In genomic region chr15:39125904-39126303, GRCh38 we compare ENCODE assay signal across 8 cellular contexts.
A peak's percentile ranks its signal among the peaks of the same experiment; 100 is the strongest.
DNase-seq lines count a peak whose midpoint lies in the region; FAIRE-seq and TF ChIP-seq lines count a peak whose summit lies in the region.

No MANE protein-coding gene starts in this region.

- peaks cover under 1% of the 10 kb centered on the region for H3K9me3 Mint-ChIP-seq in Calu3 (ENCODE audit: low read depth, unreplicated experiment)

- TF ChIP-seq CTCF in Calu3 (IDR thresholded peaks at IDR 0.05; ENCODE audit: unreplicated experiment) (peak; percentile 21), OCI-LY7 (conservative IDR thresholded peaks at IDR 0.05; ENCODE audit: low read length) (peak; percentile 77)

- H3K36me3 Mint-ChIP-seq in Calu3 (ENCODE audit: insufficient read depth, unreplicated experiment): no peaks in the 10 kb centered on the region

- peak; percentile 60 for FAIRE-seq in GM19239 (lab: Jason Lieb, UNC)

- no peaks in the 10 kb centered on the region for H3K79me2 ChIP-seq in OCI-LY7 (ENCODE audit: insufficient read depth, low read depth, low read length)

- H3K4me3 Mint-ChIP-seq in Calu3 (ENCODE audit: low read depth, unreplicated experiment): no peak overlapping the region

- no peak overlapping the region for H2AFZ ChIP-seq in OCI-LY7 (ENCODE audit: low read length)

- DNase-seq in Calu3: peak; percentile 42
- DNase-seq in GM19239 (ENCODE audit: insufficient read length, low spot score): peak; percentile 36
- DNase-seq in OCI-LY7 (ENCODE audit: low spot score): peak; percentile 31
- peak; percentile 6 for DNase-seq in central memory CD4-positive, alpha-beta T cell
- peak; percentile 64 for DNase-seq in myocyte (ENCODE audit: low read depth)
- no peak for DNase-seq in GM03348 (ENCODE audit: low spot score)
- no peak for DNase-seq in ureter (ENCODE audit: low spot score)
- no peak for DNase-seq in GOT3 (lab: John Stamatoyannopoulos, UW)

- no peaks in the 10 kb centered on the region for H3K9me3 ChIP-seq in OCI-LY7 (ENCODE audit: low read length)

- H3K9me2 ChIP-seq in OCI-LY7 (ENCODE audit: insufficient read depth, low read length): no peaks in the 10 kb centered on the region

- no peak overlapping the region for H3K27ac Mint-ChIP-seq in Calu3 (ENCODE audit: unreplicated experiment)

- no peak overlapping the region for H3K4me2 ChIP-seq in OCI-LY7 (ENCODE audit: low read length)

- no peaks in the 10 kb centered on the region for H3K36me3 ChIP-seq in OCI-LY7 (ENCODE audit: insufficient read depth, low read length)

- H3K4me1 ChIP-seq in OCI-LY7 (ENCODE audit: insufficient read depth, low read length, poor library complexity, severe bottlenecking): no peaks in the 10 kb centered on the region

- intact Hi-C loops in Calu3 (cut with micrococcal nuclease; ENCODE audit: unreplicated experiment) (loop anchor here (5.0 kb wide), 1 partner anchor 456 kb away; the partner anchor contains the start of gene THBS1), OCI-LY7 (cut with micrococcal nuclease; ENCODE audit: unreplicated experiment) (loop anchor here (10.0 kb wide), 1 partner anchor 59 kb away; no protein-coding TSS in a partner anchor)

- H3K4me3 ChIP-seq in OCI-LY7 (ENCODE audit: low read depth, low read length, poor library complexity, severe bottlenecking): no peak overlapping the region

- CTCF ChIA-PET in Calu3 (lab: Charles Lee) (interaction anchor here (1.2 kb wide), 1 partner anchor 29 kb away, joined by 6 read pairs; no protein-coding TSS in a partner anchor), OCI-LY7 (lab: Charles Lee; ENCODE audit: unreplicated experiment) (no interaction called here)

- H4K20me1 ChIP-seq in OCI-LY7 (ENCODE audit: insufficient read depth, low read length): no peaks in the 10 kb centered on the region

- no peak overlapping the region for H3K27ac ChIP-seq in OCI-LY7 (ENCODE audit: low read depth, low read length, poor library complexity, severe bottlenecking)

- peaks cover 23% of the 10 kb centered on the region for H3K4me1 Mint-ChIP-seq in Calu3 (ENCODE audit: low read depth, unreplicated experiment)

- POLR2A ChIA-PET in OCI-LY7 (lab: Charles Lee): interaction anchor here (0.7 kb wide), 1 partner anchor 367 kb away, joined by 3 read pairs; no protein-coding TSS in a partner anchor

- BruUV-seq in Calu3 (replicated peaks; lab: Mats Ljungman, UMichigan) (no TSS peak), OCI-LY7 (replicated peaks; lab: Mats Ljungman, UMichigan) (no TSS peak)

- no peaks in the 10 kb centered on the region for H3K27me3 Mint-ChIP-seq in Calu3 (ENCODE audit: unreplicated experiment)

Comparison
In these comparisons a context has a peak if more than half of its experiments do, and no peak if none do; other contexts are left out.
1. DNase-seq: peak in Calu3 (single experiment), GM19239 (single experiment), OCI-LY7 (single experiment), central memory CD4-positive, alpha-beta T cell (single experiment) and myocyte (single experiment); none in GM03348 (single experiment), ureter (single experiment) and GOT3 (single experiment).